1 cellular context compared by ENCODE assay signal in the genomic region with DNA sequence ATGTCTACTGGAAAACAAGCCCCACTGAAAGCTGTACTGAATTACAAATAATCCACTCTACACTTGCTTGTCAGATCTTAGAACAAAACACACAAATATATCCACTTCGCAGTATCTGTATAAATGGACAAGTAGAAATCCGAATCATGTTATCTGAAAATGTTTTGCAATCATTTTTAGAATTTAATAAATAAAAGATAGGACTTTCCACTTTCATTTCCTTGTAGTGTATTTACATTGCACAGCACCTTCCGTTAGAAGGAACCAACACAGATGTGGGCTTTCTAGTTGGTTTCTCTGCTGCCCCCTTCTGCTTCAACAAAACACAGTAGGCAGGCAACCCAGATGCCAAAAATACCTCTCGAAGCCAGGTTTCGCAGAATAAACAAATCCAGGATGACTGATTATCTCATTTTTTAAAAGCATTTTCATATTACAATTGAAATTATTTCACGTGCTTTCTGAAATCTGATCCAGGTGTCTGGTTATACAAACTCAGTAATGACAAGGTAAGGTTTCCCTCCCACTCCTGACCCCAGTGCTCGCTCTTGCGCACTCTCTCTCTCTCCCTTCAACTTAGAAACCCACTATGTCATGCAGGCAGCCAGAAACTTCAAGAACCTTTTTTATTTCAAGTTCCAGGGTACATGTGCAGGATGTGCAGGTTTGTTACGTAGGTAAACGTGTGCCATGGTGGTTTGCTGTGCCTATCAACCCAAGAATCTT.
TF ChIP-seq lines count a peak whose summit lies in the region.

No MANE protein-coding gene starts in this region.

TF ChIP-seq in HepG2, 621 proteins besides CTCF, POLR2A, EP300 and RAD21 (continued from another document):
- TF ChIP-seq, protein P1, sequence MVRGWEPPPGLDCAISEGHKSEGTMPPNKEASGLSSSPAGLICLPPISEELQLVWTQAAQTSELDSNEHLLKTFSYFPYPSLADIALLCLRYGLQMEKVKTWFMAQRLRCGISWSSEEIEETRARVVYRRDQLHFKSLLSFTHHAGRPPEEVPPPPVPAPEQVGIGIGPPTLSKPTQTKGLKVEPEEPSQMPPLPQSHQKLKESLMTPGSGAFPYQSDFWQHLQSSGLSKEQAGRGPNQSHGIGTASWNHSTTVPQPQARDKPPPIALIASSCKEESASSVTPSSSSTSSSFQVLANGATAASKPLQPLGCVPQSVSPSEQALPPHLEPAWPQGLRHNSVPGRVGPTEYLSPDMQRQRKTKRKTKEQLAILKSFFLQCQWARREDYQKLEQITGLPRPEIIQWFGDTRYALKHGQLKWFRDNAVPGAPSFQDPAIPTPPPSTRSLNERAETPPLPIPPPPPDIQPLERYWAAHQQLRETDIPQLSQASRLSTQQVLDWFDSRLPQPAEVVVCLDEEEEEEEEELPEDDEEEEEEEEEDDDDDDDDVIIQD (CRISPR knock-in tag; IDR thresholded peaks at IDR 0.05; ENCODE audit: low read depth), result 0 out of 2 replicates have a peak, but pooled peaks have one; percentile 43
- no peak for TF ChIP-seq RBM22 (optimal IDR thresholded peaks at IDR 0.05; ENCODE audit: low read length)
- TF ChIP-seq ZNF326 (CRISPR knock-in tag; IDR thresholded peaks at IDR 0.05; ENCODE audit: borderline replicate concordance), result no peak
- no peak for TF ChIP-seq KDM5B (CRISPR knock-in tag; IDR thresholded peaks at IDR 0.05; ENCODE audit: borderline replicate concordance)
- TF ChIP-seq SPEN (CRISPR knock-in tag; IDR thresholded peaks at IDR 0.05; ENCODE audit: low read depth), result no peak
- TF ChIP-seq ZIK1 (CRISPR knock-in tag; IDR thresholded peaks at IDR 0.05; ENCODE audit: borderline replicate concordance, low read depth), result no peak
- TF ChIP-seq SAP130 (CRISPR knock-in tag; IDR thresholded peaks at IDR 0.05; ENCODE audit: low read depth), result no peak
- TF ChIP-seq ELF3 (CRISPR knock-in tag; IDR thresholded peaks at IDR 0.05), result peak; percentile 75
- TF ChIP-seq ZNF747 (CRISPR knock-in tag; IDR thresholded peaks at IDR 0.05; ENCODE audit: borderline replicate concordance), result no peak
- no peak for TF ChIP-seq AGO2 (optimal IDR thresholded peaks at IDR 0.05; ENCODE audit: low read depth, low read length)
- TF ChIP-seq, protein P2, sequence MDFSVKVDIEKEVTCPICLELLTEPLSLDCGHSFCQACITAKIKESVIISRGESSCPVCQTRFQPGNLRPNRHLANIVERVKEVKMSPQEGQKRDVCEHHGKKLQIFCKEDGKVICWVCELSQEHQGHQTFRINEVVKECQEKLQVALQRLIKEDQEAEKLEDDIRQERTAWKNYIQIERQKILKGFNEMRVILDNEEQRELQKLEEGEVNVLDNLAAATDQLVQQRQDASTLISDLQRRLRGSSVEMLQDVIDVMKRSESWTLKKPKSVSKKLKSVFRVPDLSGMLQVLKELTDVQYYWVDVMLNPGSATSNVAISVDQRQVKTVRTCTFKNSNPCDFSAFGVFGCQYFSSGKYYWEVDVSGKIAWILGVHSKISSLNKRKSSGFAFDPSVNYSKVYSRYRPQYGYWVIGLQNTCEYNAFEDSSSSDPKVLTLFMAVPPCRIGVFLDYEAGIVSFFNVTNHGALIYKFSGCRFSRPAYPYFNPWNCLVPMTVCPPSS (IDR thresholded peaks at IDR 0.05), result no peak
- TF ChIP-seq RXRB (CRISPR knock-in tag; IDR thresholded peaks at IDR 0.05; ENCODE audit: borderline replicate concordance), result 0 out of 2 replicates have a peak, but pooled peaks have one; percentile 12
- TF ChIP-seq FOXJ3 (CRISPR knock-in tag; IDR thresholded peaks at IDR 0.05; ENCODE audit: borderline replicate concordance), result no peak
- 0 out of 2 replicates have a peak, but pooled peaks have one; percentile 40 for TF ChIP-seq MIXL1 (CRISPR knock-in tag; IDR thresholded peaks at IDR 0.05)
- TF ChIP-seq ZNF761 (CRISPR knock-in tag; conservative IDR thresholded peaks at IDR 0.05), result no peak
- peak; percentile 34; the same call in 1 of the 2 replicates for TF ChIP-seq FOXA3 (CRISPR knock-in tag; IDR thresholded peaks at IDR 0.05)
- no peak for TF ChIP-seq ZNF772 (CRISPR knock-in tag; IDR thresholded peaks at IDR 0.05)
- no peak for TF ChIP-seq CBFB (CRISPR knock-in tag; IDR thresholded peaks at IDR 0.05)
- TF ChIP-seq, protein P3, sequence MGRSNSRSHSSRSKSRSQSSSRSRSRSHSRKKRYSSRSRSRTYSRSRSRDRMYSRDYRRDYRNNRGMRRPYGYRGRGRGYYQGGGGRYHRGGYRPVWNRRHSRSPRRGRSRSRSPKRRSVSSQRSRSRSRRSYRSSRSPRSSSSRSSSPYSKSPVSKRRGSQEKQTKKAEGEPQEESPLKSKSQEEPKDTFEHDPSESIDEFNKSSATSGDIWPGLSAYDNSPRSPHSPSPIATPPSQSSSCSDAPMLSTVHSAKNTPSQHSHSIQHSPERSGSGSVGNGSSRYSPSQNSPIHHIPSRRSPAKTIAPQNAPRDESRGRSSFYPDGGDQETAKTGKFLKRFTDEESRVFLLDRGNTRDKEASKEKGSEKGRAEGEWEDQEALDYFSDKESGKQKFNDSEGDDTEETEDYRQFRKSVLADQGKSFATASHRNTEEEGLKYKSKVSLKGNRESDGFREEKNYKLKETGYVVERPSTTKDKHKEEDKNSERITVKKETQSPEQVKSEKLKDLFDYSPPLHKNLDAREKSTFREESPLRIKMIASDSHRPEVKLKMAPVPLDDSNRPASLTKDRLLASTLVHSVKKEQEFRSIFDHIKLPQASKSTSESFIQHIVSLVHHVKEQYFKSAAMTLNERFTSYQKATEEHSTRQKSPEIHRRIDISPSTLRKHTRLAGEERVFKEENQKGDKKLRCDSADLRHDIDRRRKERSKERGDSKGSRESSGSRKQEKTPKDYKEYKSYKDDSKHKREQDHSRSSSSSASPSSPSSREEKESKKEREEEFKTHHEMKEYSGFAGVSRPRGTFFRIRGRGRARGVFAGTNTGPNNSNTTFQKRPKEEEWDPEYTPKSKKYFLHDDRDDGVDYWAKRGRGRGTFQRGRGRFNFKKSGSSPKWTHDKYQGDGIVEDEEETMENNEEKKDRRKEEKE (IDR thresholded peaks at IDR 0.05), result no peak
- TF ChIP-seq, protein P4, sequence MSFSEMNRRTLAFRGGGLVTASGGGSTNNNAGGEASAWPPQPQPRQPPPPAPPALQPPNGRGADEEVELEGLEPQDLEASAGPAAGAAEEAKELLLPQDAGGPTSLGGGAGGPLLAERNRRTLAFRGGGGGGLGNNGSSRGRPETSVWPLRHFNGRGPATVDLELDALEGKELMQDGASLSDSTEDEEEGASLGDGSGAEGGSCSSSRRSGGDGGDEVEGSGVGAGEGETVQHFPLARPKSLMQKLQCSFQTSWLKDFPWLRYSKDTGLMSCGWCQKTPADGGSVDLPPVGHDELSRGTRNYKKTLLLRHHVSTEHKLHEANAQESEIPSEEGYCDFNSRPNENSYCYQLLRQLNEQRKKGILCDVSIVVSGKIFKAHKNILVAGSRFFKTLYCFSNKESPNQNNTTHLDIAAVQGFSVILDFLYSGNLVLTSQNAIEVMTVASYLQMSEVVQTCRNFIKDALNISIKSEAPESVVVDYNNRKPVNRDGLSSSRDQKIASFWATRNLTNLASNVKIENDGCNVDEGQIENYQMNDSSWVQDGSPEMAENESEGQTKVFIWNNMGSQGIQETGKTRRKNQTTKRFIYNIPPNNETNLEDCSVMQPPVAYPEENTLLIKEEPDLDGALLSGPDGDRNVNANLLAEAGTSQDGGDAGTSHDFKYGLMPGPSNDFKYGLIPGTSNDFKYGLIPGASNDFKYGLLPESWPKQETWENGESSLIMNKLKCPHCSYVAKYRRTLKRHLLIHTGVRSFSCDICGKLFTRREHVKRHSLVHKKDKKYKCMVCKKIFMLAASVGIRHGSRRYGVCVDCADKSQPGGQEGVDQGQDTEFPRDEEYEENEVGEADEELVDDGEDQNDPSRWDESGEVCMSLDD (CRISPR knock-in tag; IDR thresholded peaks at IDR 0.05; ENCODE audit: borderline replicate concordance), result no peak
- TF ChIP-seq POLR2G (IDR thresholded peaks at IDR 0.05; ENCODE audit: low read depth, low read length), result no peak
- TF ChIP-seq SMC3 (IDR thresholded peaks at IDR 0.05; ENCODE audit: low read length), result peak; percentile 50; the same call in 1 of the 2 replicates
- TF ChIP-seq, protein P5, sequence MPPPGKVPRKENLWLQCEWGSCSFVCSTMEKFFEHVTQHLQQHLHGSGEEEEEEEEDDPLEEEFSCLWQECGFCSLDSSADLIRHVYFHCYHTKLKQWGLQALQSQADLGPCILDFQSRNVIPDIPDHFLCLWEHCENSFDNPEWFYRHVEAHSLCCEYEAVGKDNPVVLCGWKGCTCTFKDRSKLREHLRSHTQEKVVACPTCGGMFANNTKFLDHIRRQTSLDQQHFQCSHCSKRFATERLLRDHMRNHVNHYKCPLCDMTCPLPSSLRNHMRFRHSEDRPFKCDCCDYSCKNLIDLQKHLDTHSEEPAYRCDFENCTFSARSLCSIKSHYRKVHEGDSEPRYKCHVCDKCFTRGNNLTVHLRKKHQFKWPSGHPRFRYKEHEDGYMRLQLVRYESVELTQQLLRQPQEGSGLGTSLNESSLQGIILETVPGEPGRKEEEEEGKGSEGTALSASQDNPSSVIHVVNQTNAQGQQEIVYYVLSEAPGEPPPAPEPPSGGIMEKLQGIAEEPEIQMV (CRISPR knock-in tag; IDR thresholded peaks at IDR 0.05; ENCODE audit: low read depth), result no peak
- 0 out of 2 replicates have a peak, but pooled peaks have one; percentile 21 for TF ChIP-seq KAT8 (CRISPR knock-in tag; IDR thresholded peaks at IDR 0.05)
- peak; percentile 59 for TF ChIP-seq STAG1 (CRISPR knock-in tag; IDR thresholded peaks at IDR 0.05)
- no peak for TF ChIP-seq ASH2L (IDR thresholded peaks at IDR 0.05; ENCODE audit: insufficient read length, low read depth, low read length)
- TF ChIP-seq ZMAT3 (CRISPR knock-in tag; conservative IDR thresholded peaks at IDR 0.05), result no peak
- no peak for TF ChIP-seq RFX3 (CRISPR knock-in tag; IDR thresholded peaks at IDR 0.05)
- no peak for TF ChIP-seq ZNF253 (CRISPR knock-in tag; IDR thresholded peaks at IDR 0.05; ENCODE audit: borderline replicate concordance)
